In genomic region chr16:87393680-87394055, GRCh38 we compare ENCODE assay signal across 9 cellular contexts. TPM values are rescaled to one million over a fixed set of nuclear protein-coding genes. Genes with fewer than 3 reads are reported as not detected.
DNase-seq lines count a peak whose midpoint lies in the region; TF ChIP-seq lines count a peak whose summit lies in the region.
"Had no signal": no experiment of that assay in that cellular context is flagged by ENCODE, and none has a peak within 500 bp of the region (broad histone marks: within the 10 kb centered on the region; RNA-seq: fewer than 3 reads in every experiment).

No MANE protein-coding gene starts in this region.

- H3K27ac ChIP-seq in subcutaneous abdominal adipose tissue (ENCODE audit: low read depth, low read length), result peak overlapping the region; percentile 43

- H3K9ac ChIP-seq in adipocyte (ENCODE audit: low read length), result peak overlapping the region; percentile 94
- peak overlapping the region in 4 of 5 donors; percentile 87 to 96 (median 89) for H3K9ac ChIP-seq in subcutaneous abdominal adipose tissue (ENCODE audit: low read length in 5 of 5)

- H3K36me3 Mint-ChIP-seq in T-helper 2 cell treated with Interferon-gamma antibody and Interleukin-4, amounts not matched to agents 5 μg/mL and 100 μg/mL, for 36 hours (ENCODE audit: low read depth), result peaks cover 17% of the 10 kb centered on the region

- H3K4me1 ChIP-seq in adipocyte (ENCODE audit: control insufficient read depth, insufficient read depth, low read length) (peaks cover 30% of the 10 kb centered on the region), subcutaneous abdominal adipose tissue (ENCODE audit: control insufficient read depth in 5 of 5, insufficient read depth in 5 of 5, low read length in 5 of 5) (peaks cover 6 to 40% (median 32%) of the 10 kb centered on the region in 5 donors)

- H3K27me3 ChIP-seq in adipocyte (replicated peaks; ENCODE audit: control insufficient read depth, insufficient read depth, low read length) (no peaks in the 10 kb centered on the region), kidney epithelial cell (ENCODE audit: control insufficient read depth, insufficient read depth, low read length) (no peaks in the 10 kb centered on the region), subcutaneous abdominal adipose tissue (ENCODE audit: control insufficient read depth in 5 of 5, insufficient read depth in 4 of 5, low read length in 5 of 5) (no peaks in the 10 kb centered on the region)

- H3K9me3 Mint-ChIP-seq in T-helper 2 cell treated with Interferon-gamma antibody and Interleukin-4, amounts not matched to agents 5 μg/mL and 100 μg/mL, for 36 hours, result no peaks in the 10 kb centered on the region

- H3K36me3 ChIP-seq in adipocyte (ENCODE audit: control insufficient read depth, insufficient read depth, low read length, severe bottlenecking) (peaks cover 1% of the 10 kb centered on the region), kidney epithelial cell (ENCODE audit: control insufficient read depth, insufficient read depth, low read length) (no peaks in the 10 kb centered on the region), subcutaneous abdominal adipose tissue (ENCODE audit: control insufficient read depth in 5 of 5, insufficient read depth in 5 of 5, low read length in 5 of 5) (peaks cover 0 to 3% (median 2%) of the 10 kb centered on the region in 5 donors)

- no peak for DNase-seq in T-helper 2 cell treated with Interferon-gamma antibody and Interleukin-4, amounts not matched to agents 5 μg/mL and 100 μg/mL, for 36 hours (ENCODE audit: low spot score)
- DNase-seq in T-helper 2 cell, result no peak
- DNase-seq in adipocyte (ENCODE audit: low read depth), result peak; percentile 10
- no peak for DNase-seq in kidney epithelial cell (ENCODE audit: low read depth)
- no peak for DNase-seq in NCI-H128 (lab: John Stamatoyannopoulos, UW; ENCODE audit: unreplicated experiment)
- DNase-seq in H4 (ENCODE audit: low spot score), result no peak
- DNase-seq in NCI-H1417 treated with DMSO at 0.1 percent for 48 hours (lab: John Stamatoyannopoulos, UW), result no peak
- DNase-seq: GOT3 had no signal

- H3K9me3 ChIP-seq in adipocyte (ENCODE audit: control insufficient read depth, low read length), result no peaks in the 10 kb centered on the region
- H3K9me3 ChIP-seq in subcutaneous abdominal adipose tissue (ENCODE audit: control insufficient read depth in 5 of 5, low read length in 5 of 5), result no peaks in the 10 kb centered on the region

- peak overlapping the region; percentile 95 for H3K4me3 Mint-ChIP-seq in T-helper 2 cell treated with Interferon-gamma antibody and Interleukin-4, amounts not matched to agents 5 μg/mL and 100 μg/mL, for 36 hours

- peak overlapping the region; percentile 91 for H3K27ac Mint-ChIP-seq in T-helper 2 cell treated with Interferon-gamma antibody and Interleukin-4, amounts not matched to agents 5 μg/mL and 100 μg/mL, for 36 hours

- peak overlapping the region; percentile 99 for H3K4me3 ChIP-seq in adipocyte (ENCODE audit: low read length)
- peak overlapping the region; percentile 88 for H3K4me3 ChIP-seq in kidney epithelial cell (ENCODE audit: low read depth, low read length)
- H3K4me3 ChIP-seq in subcutaneous abdominal adipose tissue (ENCODE audit: low read depth in 1 of 5, low read length in 5 of 5), result peak overlapping the region; percentile 80 to 99 (median 90)

- H3K4me1 Mint-ChIP-seq in T-helper 2 cell treated with Interferon-gamma antibody and Interleukin-4, amounts not matched to agents 5 μg/mL and 100 μg/mL, for 36 hours (ENCODE audit: low read depth), result peaks cover 30% of the 10 kb centered on the region

- TF ChIP-seq CTCF in kidney epithelial cell (IDR thresholded peaks at IDR 0.05; ENCODE audit: insufficient read depth, low read length, poor library complexity, severe bottlenecking), result no peak

- H3K27me3 Mint-ChIP-seq in T-helper 2 cell treated with Interferon-gamma antibody and Interleukin-4, amounts not matched to agents 5 μg/mL and 100 μg/mL, for 36 hours (ENCODE audit: low read depth), result no peaks in the 10 kb centered on the region

RNA-seq across cellular contexts. Expression of gene MAP1LC3B, which starts 1.5 kb away (rescaled TPM):
- 135 and 136 TPM in 2 replicates for total RNA-seq in kidney epithelial cell
- 26.6 and 28.5 TPM in 2 replicates for total RNA-seq in H4 (2014; rRNA removed; shearing (Covaris generic))

RNA-seq across cellular contexts. Expression of gene FBXO31, which starts 10.1 kb away (rescaled TPM):
- 25.1 and 28.9 TPM in 2 replicates for total RNA-seq in kidney epithelial cell
- total RNA-seq in H4 (2014; rRNA removed; shearing (Covaris generic)), result 6.9 and 7.4 TPM in 2 replicates
